ENCODE assay signal across 9 cellular contexts in genomic region chr11:62850911-62851806, GRCh38. TPM values are rescaled to one million over a fixed set of nuclear protein-coding genes. Genes with fewer than 3 reads are reported as not detected.
A peak's percentile ranks its signal among the peaks of the same experiment; 100 is the strongest.
DNase-seq lines count a peak whose midpoint lies in the region; ATAC-seq and TF ChIP-seq lines count a peak whose summit lies in the region.
"Had no signal": no experiment of that assay in that cellular context is flagged by ENCODE, and none has a peak within 500 bp of the region (broad histone marks: within the 10 kb centered on the region; RNA-seq: fewer than 3 reads in every experiment).

No MANE protein-coding gene starts in this region.

- no peak overlapping the region for H3K4me3 ChIP-seq in Caco-2 (ENCODE audit: low read depth, low read length)
- no peak overlapping the region for H3K4me3 ChIP-seq in RWPE2 (ENCODE audit: severe bottlenecking)

- H3K27ac ChIP-seq in RWPE2 (ENCODE audit: poor library complexity, severe bottlenecking) = peak overlapping the region; percentile 84

- ATAC-seq in RWPE2 (ENCODE audit: low read depth) (peak; percentile 37), HG03378 (IDR thresholded peaks at IDR 0.05; ENCODE audit: unreplicated experiment) (no peak), HG03097 (IDR thresholded peaks at IDR 0.05; ENCODE audit: low FRiP score, unreplicated experiment) (no peak), HG03045 (IDR thresholded peaks at IDR 0.05; ENCODE audit: unreplicated experiment) (no peak)

- H3K27me3 Mint-ChIP-seq in Caco-2 (ENCODE audit: insufficient read depth, unreplicated experiment) = no peaks in the 10 kb centered on the region
- H3K27me3 Mint-ChIP-seq in immature natural killer cell (ENCODE audit: low read depth in 3 of 3) = peaks cover 10 to 14% (median 11%) of the 10 kb centered on the region in 3 donors

- H3K27ac Mint-ChIP-seq in Caco-2 (ENCODE audit: unreplicated experiment) = peak overlapping the region; percentile 85
- peak overlapping the region in 4 of 6 donors; percentile 41 to 69 (median 60) for H3K27ac Mint-ChIP-seq in immature natural killer cell

- peaks cover 15% of the 10 kb centered on the region for H3K4me1 Mint-ChIP-seq in Caco-2 (ENCODE audit: low read depth, unreplicated experiment)
- peaks cover 35 to 45% of the 10 kb centered on the region in 2 donors for H3K4me1 Mint-ChIP-seq in immature natural killer cell

- H3K4me3 Mint-ChIP-seq in Caco-2 (ENCODE audit: unreplicated experiment) = peak overlapping the region; percentile 77
- H3K4me3 Mint-ChIP-seq in immature natural killer cell = no peak overlapping the region

- H3K27me3 ChIP-seq in Caco-2 (replicated peaks; ENCODE audit: control insufficient read depth, insufficient read depth, low read length) (no peaks in the 10 kb centered on the region), RWPE2 (ENCODE audit: insufficient read depth, poor library complexity, severe bottlenecking) (no peaks in the 10 kb centered on the region)

- TF ChIP-seq CTCF in Caco-2 (IDR thresholded peaks at IDR 0.05; ENCODE audit: insufficient read depth in 1 of 2, low read depth in 1 of 2, low read length in 1 of 2, severe bottlenecking in 1 of 2, unreplicated experiment in 1 of 2) = no peak
- TF ChIP-seq CTCF in RWPE2 (IDR thresholded peaks at IDR 0.05; ENCODE audit: poor library complexity, severe bottlenecking) = peak; percentile 4

- H3K4me1 ChIP-seq in Caco-2 = peaks cover 30% of the 10 kb centered on the region
- H3K4me1 ChIP-seq in RWPE2 (ENCODE audit: insufficient read depth, poor library complexity, severe bottlenecking) = peaks cover 10% of the 10 kb centered on the region

- H3K9me3 ChIP-seq in Caco-2 (no peaks in the 10 kb centered on the region), RWPE2 (ENCODE audit: severe bottlenecking) (no peaks in the 10 kb centered on the region)

- POLR2A ChIA-PET in Caco-2 (lab: Charles Lee) = interaction anchor here (0.7 to 3.0 kb wide), 7 partner anchors 10 to 60 kb away, joined by 3 to 17 read pairs (median 5); partner anchors contain the start of genes SLC3A2 and TEX54

- H3K9me3 Mint-ChIP-seq in Caco-2 (ENCODE audit: unreplicated experiment) (no peaks in the 10 kb centered on the region), immature natural killer cell (no peaks in the 10 kb centered on the region)

- DNase-seq in Caco-2 = peak; percentile 49 to 71
- DNase-seq in H4 (ENCODE audit: low spot score) = peak; percentile 14
- no peak for DNase-seq in RWPE2 (ENCODE audit: low spot score)
- DNase-seq in immature natural killer cell = no peak
- no peak for DNase-seq in mesenteric fat pad (ENCODE audit: low spot score)
- DNase-seq: NCI-H1092 treated with DMSO at 0.1 percent for 48 hours had no signal

- intact Hi-C loops in Caco-2 (cut with micrococcal nuclease; ENCODE audit: unreplicated experiment) = loop anchor here (1.0 to 10.0 kb wide), 2 partner anchors 9 to 126 kb away; partner anchors contain the start of genes HNRNPUL2 and TTC9C

- peaks cover 13% of the 10 kb centered on the region for H3K36me3 ChIP-seq in Caco-2 (ENCODE audit: control insufficient read depth, insufficient read depth, low read length)
- H3K36me3 ChIP-seq in RWPE2 (ENCODE audit: low read depth) = peaks cover 40% of the 10 kb centered on the region

- H3K36me3 Mint-ChIP-seq in Caco-2 (ENCODE audit: insufficient read depth, unreplicated experiment) (peaks cover 96% of the 10 kb centered on the region), immature natural killer cell (peaks cover 5 to 34% (median 14%) of the 10 kb centered on the region in 3 donors)

- CTCF ChIA-PET in Caco-2 (lab: Charles Lee) = interaction anchor here (0.5 kb wide), 1 partner anchor 11 kb away, joined by 4 read pairs; no protein-coding TSS in a partner anchor

- no TSS peak for BruUV-seq in Caco-2 (replicated peaks; lab: Mats Ljungman, UMichigan)

RNA-seq across cellular contexts. Expression of gene WDR74, which starts 11.8 kb away (rescaled TPM):
- total RNA-seq in Caco-2 (2022) (112 and 115 TPM in 2 replicates), mesenteric fat pad (50.9 TPM)
- 60.1 and 63.7 TPM in 2 replicates for total RNA-seq in H4 (2014; rRNA removed; shearing (Covaris generic))
- 10 to 100 TPM; 28.8 to 39.0 (median 31.9) TPM for polyA plus RNA-seq in immature natural killer cell

RNA-seq across cellular contexts. Expression of gene TEX54, which starts 18.5 kb away (rescaled TPM):
- total RNA-seq in Caco-2 (2022) = 0.95 TPM in 1 of 2 replicates, not detected in the other
- not detected in 2 replicates for total RNA-seq in H4 (2014; rRNA removed; shearing (Covaris generic))
- 1 to 10 TPM in 2 of 3 donors, not detected in 1; 2.0 to 3.1 TPM for polyA plus RNA-seq in immature natural killer cell
- total RNA-seq in mesenteric fat pad = not detected

RNA-seq across cellular contexts. Expression of gene STX5, which starts 19.3 kb away (rescaled TPM):
- total RNA-seq in Caco-2 (2022) (39.9 and 44.2 TPM in 2 replicates), mesenteric fat pad (41.8 TPM)
- 22.3 and 26.3 TPM in 2 replicates for total RNA-seq in H4 (2014; rRNA removed; shearing (Covaris generic))
- polyA plus RNA-seq in immature natural killer cell = 10 to 100 TPM; 46.9 to 47.7 (median 47.6) TPM

RNA-seq across cellular contexts. Expression of gene SLC3A2, which starts 29.5 kb away (rescaled TPM):
- total RNA-seq in Caco-2 (2022) = 763 and 879 TPM in 2 replicates
- total RNA-seq in H4 (2014; rRNA removed; shearing (Covaris generic)) = 478 and 499 TPM in 2 replicates
- 100 to 1,000 TPM; 134 to 162 (median 156) TPM for polyA plus RNA-seq in immature natural killer cell
- 202 TPM for total RNA-seq in mesenteric fat pad

RNA-seq across cellular contexts. Expression of gene NXF1, which starts 45.9 kb away (rescaled TPM):
- total RNA-seq in Caco-2 (2022) (77.5 and 77.6 TPM in 2 replicates), mesenteric fat pad (77.6 TPM)
- total RNA-seq in H4 (2014; rRNA removed; shearing (Covaris generic)) = 25.1 and 31.1 TPM in 2 replicates
- 10 to 100 TPM; 42.9 to 73.3 (median 66.0) TPM for polyA plus RNA-seq in immature natural killer cell

Comparison
In these comparisons a context has a peak if more than half of its experiments do, and no peak if none do; other contexts are left out.
1. DNase-seq: peak in Caco-2 (2 of 2) and H4 (single experiment); none in RWPE2 (single experiment), immature natural killer cell (0 of 3) and mesenteric fat pad (single experiment).